ENCODE assay signal across 10 cellular contexts in the genomic region with DNA sequence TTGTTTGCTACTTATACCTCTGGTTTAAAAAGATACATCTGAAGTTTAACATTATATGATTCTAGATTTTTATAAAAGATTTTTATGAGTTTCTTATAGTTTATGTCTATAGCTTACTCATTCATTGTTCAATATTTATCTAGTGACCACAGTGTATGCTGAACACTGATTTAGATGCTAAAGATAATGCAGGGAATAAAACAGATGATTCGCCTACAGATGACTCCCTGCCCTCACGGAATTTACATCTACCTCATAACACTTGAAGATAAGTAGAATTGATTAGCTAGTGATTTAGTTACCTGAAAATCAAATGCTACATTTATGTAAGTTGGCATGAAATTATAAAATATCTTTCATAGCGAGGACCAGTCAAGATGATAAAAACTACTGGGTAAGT.
"Had no signal": no experiment of that assay in that cellular context is flagged by ENCODE, and none has a peak within 500 bp of the region (broad histone marks: within the 10 kb centered on the region; RNA-seq: fewer than 3 reads in every experiment).

No MANE protein-coding gene starts in this region.

- ATAC-seq: effector memory CD8-positive, alpha-beta T cell; naive thymus-derived CD4-positive, alpha-beta T cell had no signal

- H3K9me3 ChIP-seq: neutrophil, thyroid gland had no signal

- H3K27ac ChIP-seq: brain microvascular endothelial cell, neutrophil, parathyroid adenoma had no signal

- H3K36me3 ChIP-seq: brain microvascular endothelial cell, thyroid gland had no signal

- H3K4me1 ChIP-seq: parathyroid adenoma had no signal

- DNase-seq: anterior cingulate cortex; brain microvascular endothelial cell; cerebellar nuclear complex; effector memory CD8-positive, alpha-beta T cell; left cardiac atrium; naive thymus-derived CD4-positive, alpha-beta T cell; stimulated activated CD4-positive, alpha-beta T cell treated with anti-CD3 and anti-CD28 coated beads, Interleukin-2, amount 100 ng/mL, for 48 hours; thyroid gland had no signal

- H3K4me3 ChIP-seq: thyroid gland had no signal

- H3K27me3 ChIP-seq: brain microvascular endothelial cell, neutrophil, thyroid gland had no signal
